Comparison of ENCODE assay signal across 1 cellular context in genomic region chr7:100093498-100093897, GRCh38.
TF ChIP-seq lines count a peak whose summit lies in the region.

No MANE protein-coding gene starts in this region.

TF ChIP-seq in endothelial cell of umbilical vein, 7 proteins besides CTCF, POLR2A, EP300 and RAD21:
- peak; percentile 4 for TF ChIP-seq POLR2AphosphoS5 (IDR thresholded peaks at IDR 0.05; ENCODE audit: insufficient read depth, low read depth, low read length)
- TF ChIP-seq EZH2 (IDR thresholded peaks at IDR 0.05; ENCODE audit: borderline replicate concordance, low read depth, low read length, severe bottlenecking): no peak
